Comparison of ENCODE assay signal across 16 cellular contexts in genomic region chr3:140834266-140835037, GRCh38.
A peak's percentile ranks its signal among the peaks of the same experiment; 100 is the strongest.
DNase-seq lines count a peak whose midpoint lies in the region; ATAC-seq and TF ChIP-seq lines count a peak whose summit lies in the region.
"Had no signal": no experiment of that assay in that cellular context is flagged by ENCODE, and none has a peak within 500 bp of the region (broad histone marks: within the 10 kb centered on the region; RNA-seq: fewer than 3 reads in every experiment).

No MANE protein-coding gene starts in this region.

- TF ChIP-seq CTCF in MCF 10A (IDR thresholded peaks at IDR 0.05; ENCODE audit: unreplicated experiment), result no peak
- TF ChIP-seq CTCF in breast epithelium (IDR thresholded peaks at IDR 0.05), result no peak
- TF ChIP-seq CTCF in Panc1 (IDR thresholded peaks at IDR 0.05), result no peak
- TF ChIP-seq CTCF in GM13976 (IDR thresholded peaks at IDR 0.05; ENCODE audit: borderline replicate concordance, control extremely low read depth, extremely low read depth, insufficient read depth, missing control alignments), result no peak

- no peaks in the 10 kb centered on the region for H3K36me3 Mint-ChIP-seq in MCF 10A (ENCODE audit: insufficient read depth, unreplicated experiment)
- no peaks in the 10 kb centered on the region for H3K36me3 Mint-ChIP-seq in activated naive CD4-positive, alpha-beta T cell treated with anti-CD3 and anti-CD28 coated beads, Interleukin-2, amount 10 ng/mL, durations not matched to agents 7 days and 5 days
- H3K36me3 Mint-ChIP-seq: brain had no signal

- H3K27me3 ChIP-seq in breast epithelium (peaks cover 0 to 3% of the 10 kb centered on the region in 2 donors), Panc1 (ENCODE audit: control insufficient read depth, insufficient read depth, low read length) (no peaks in the 10 kb centered on the region; the same call in 1 of the 2 replicates)
- H3K27me3 ChIP-seq: vagina had no signal

- peaks cover 16% of the 10 kb centered on the region for H3K4me1 Mint-ChIP-seq in MCF 10A (ENCODE audit: insufficient read depth, unreplicated experiment)
- peaks cover 5% of the 10 kb centered on the region for H3K4me1 Mint-ChIP-seq in activated naive CD4-positive, alpha-beta T cell treated with anti-CD3 and anti-CD28 coated beads, Interleukin-2, amount 10 ng/mL, durations not matched to agents 7 days and 5 days
- H3K4me1 Mint-ChIP-seq: brain had no signal

- in situ Hi-C loops in Panc1 (cut with HindIII; ENCODE audit: low pct_unique_long_range_greater_than_20kb, low sequenced_read_pairs) (no loop called here), GM13976 (cut with MboI; ENCODE audit: low sequenced_read_pairs, unreplicated experiment) (no loop called here)

- H3K9me3 ChIP-seq in breast epithelium (no peaks in the 10 kb centered on the region), Panc1 (ENCODE audit: control insufficient read depth, insufficient read depth, low read depth, low read length) (no peaks in the 10 kb centered on the region)
- H3K9me3 ChIP-seq: HAP-1, vagina had no signal

- intact Hi-C loops in MCF 10A (cut with micrococcal nuclease), result no loop called here
- intact Hi-C loops in breast epithelium (cut with DNase I; ENCODE audit: low total_unique reads), result no loop called here
- intact Hi-C loops in Panc1 (cut with micrococcal nuclease; ENCODE audit: unreplicated experiment), result no loop called here

- no peak; the same call in 1 of the 2 replicates for ATAC-seq in Panc1
- peak; percentile 48 for ATAC-seq in esophagus mucosa
- ATAC-seq: stimulated activated naive CD8-positive, alpha-beta T cell treated with anti-CD3 and anti-CD28 coated beads, Interleukin-15, Interleukin-2, amounts not matched to agents 100 U/mL and 50 U/mL, for 24 hours had no signal

- no peaks in the 10 kb centered on the region for H3K36me3 ChIP-seq in breast epithelium
- no peaks in the 10 kb centered on the region for H3K36me3 ChIP-seq in Panc1 (ENCODE audit: control insufficient read depth, insufficient read depth, low read length)
- H3K36me3 ChIP-seq: HAP-1, vagina had no signal

- no peak overlapping the region for H3K27ac Mint-ChIP-seq in MCF 10A (ENCODE audit: low read depth, unreplicated experiment)
- H3K27ac Mint-ChIP-seq in activated naive CD4-positive, alpha-beta T cell treated with anti-CD3 and anti-CD28 coated beads, Interleukin-2, amount 10 ng/mL, durations not matched to agents 7 days and 5 days, result no peak overlapping the region
- H3K27ac Mint-ChIP-seq: brain had no signal

- no peaks in the 10 kb centered on the region for H3K27me3 Mint-ChIP-seq in MCF 10A (ENCODE audit: insufficient read depth, unreplicated experiment)
- peaks cover 15% of the 10 kb centered on the region for H3K27me3 Mint-ChIP-seq in activated naive CD4-positive, alpha-beta T cell treated with anti-CD3 and anti-CD28 coated beads, Interleukin-2, amount 10 ng/mL, durations not matched to agents 7 days and 5 days

- no TSS peak for BruUV-seq in MCF 10A (replicated peaks; lab: Mats Ljungman, UMichigan)
- BruUV-seq in Panc1 (replicated peaks; lab: Mats Ljungman, UMichigan), result no TSS peak

- TF ChIP-seq POLR2A in breast epithelium (IDR thresholded peaks at IDR 0.05), result no peak

- DNase-seq in MCF 10A (ENCODE audit: unreplicated experiment) (peak; percentile 61), breast epithelium (ENCODE audit: low spot score in 2 of 2) (no peak), Panc1 (ENCODE audit: low read depth, low spot score) (peak; percentile 10), stromal cell of bone marrow (ENCODE audit: low read depth) (peak; percentile 37), HUDEP-2 (lab: John Stamatoyannopoulos, UW; ENCODE audit: unreplicated experiment in 76 of 76) (no peak), GM13976 (ENCODE audit: low spot score) (no peak)
- no peak for DNase-seq in activated naive CD4-positive, alpha-beta T cell treated with anti-CD3 and anti-CD28 coated beads, Interleukin-2, amount 10 ng/mL, durations not matched to agents 7 days and 5 days
- DNase-seq: activated gamma-delta T cell treated with Interleukin-2 at 50 U/mL for 16 hours; COR-L47; small intestine; stimulated activated naive CD8-positive, alpha-beta T cell treated with anti-CD3 and anti-CD28 coated beads, Interleukin-15, Interleukin-2, amounts not matched to agents 100 U/mL and 50 U/mL, for 24 hours had no signal

- H3K4me1 ChIP-seq in breast epithelium (no peaks in the 10 kb centered on the region), Panc1 (ENCODE audit: control insufficient read depth, insufficient read depth, low read length) (no peaks in the 10 kb centered on the region)
- H3K4me1 ChIP-seq: HAP-1, vagina had no signal

- H3K27ac ChIP-seq in breast epithelium (no peak overlapping the region), Panc1 (ENCODE audit: low read length) (no peak overlapping the region)
- H3K27ac ChIP-seq: SK-N-MC, vagina had no signal

- no peaks in the 10 kb centered on the region for H3K9me3 Mint-ChIP-seq in MCF 10A (ENCODE audit: unreplicated experiment)
- no peaks in the 10 kb centered on the region for H3K9me3 Mint-ChIP-seq in activated naive CD4-positive, alpha-beta T cell treated with anti-CD3 and anti-CD28 coated beads, Interleukin-2, amount 10 ng/mL, durations not matched to agents 7 days and 5 days
- H3K9me3 Mint-ChIP-seq: brain had no signal

- no peak overlapping the region for H3K4me3 Mint-ChIP-seq in MCF 10A (ENCODE audit: unreplicated experiment)
- H3K4me3 Mint-ChIP-seq in activated naive CD4-positive, alpha-beta T cell treated with anti-CD3 and anti-CD28 coated beads, Interleukin-2, amount 10 ng/mL, durations not matched to agents 7 days and 5 days, result no peak overlapping the region
- H3K4me3 Mint-ChIP-seq: brain had no signal

- CTCF ChIA-PET in MCF 10A (lab: Yijun Ruan, JAX), result no interaction called here
- CTCF ChIA-PET in Panc1 (lab: Charles Lee), result no interaction called here
- CTCF ChIA-PET in activated naive CD4-positive, alpha-beta T cell treated with anti-CD3 and anti-CD28 coated beads, Interleukin-2, amount 10 ng/mL, durations not matched to agents 7 days and 5 days (lab: Charles Lee), result interaction anchor here (0.9 kb wide), 1 partner anchor 97 kb away, joined by 3 read pairs; no protein-coding TSS in a partner anchor

- no peak overlapping the region for H3K4me3 ChIP-seq in breast epithelium
- no peak overlapping the region for H3K4me3 ChIP-seq in Panc1 (ENCODE audit: low read depth in 2 of 2, low read length in 2 of 2)
- H3K4me3 ChIP-seq: HAP-1, SK-N-MC, vagina had no signal

- POLR2A ChIA-PET in MCF 10A (lab: Yijun Ruan, JAX), result no interaction called here
- POLR2A ChIA-PET in Panc1 (lab: Charles Lee), result no interaction called here

Comparison
In these comparisons a context has a peak if more than half of its experiments do, and no peak if none do; other contexts are left out.
1. DNase-seq: peak in MCF 10A (single experiment), Panc1 (single experiment) and stromal cell of bone marrow (single experiment); none in breast epithelium (0 of 2), HUDEP-2 (0 of 76), GM13976 (single experiment) and activated naive CD4-positive, alpha-beta T cell treated with anti-CD3 and anti-CD28 coated beads, Interleukin-2, amount 10 ng/mL, durations not matched to agents 7 days and 5 days (single experiment).